In genomic region chr2:113212245-113213060, GRCh38 we compare ENCODE assay signal across 10 cellular contexts. TPM values are rescaled to one million over a fixed set of nuclear protein-coding genes. Genes with fewer than 3 reads are reported as not detected.
A peak's percentile ranks its signal among the peaks of the same experiment; 100 is the strongest.
DNase-seq lines count a peak whose midpoint lies in the region; ATAC-seq and TF ChIP-seq lines count a peak whose summit lies in the region.
"Had no signal": no experiment of that assay in that cellular context is flagged by ENCODE, and none has a peak within 500 bp of the region (broad histone marks: within the 10 kb centered on the region; RNA-seq: fewer than 3 reads in every experiment).

No MANE protein-coding gene starts in this region.

- no peaks in the 10 kb centered on the region for H3K9me3 ChIP-seq in neuronal stem cell (replicated peaks in 1 of 2; ENCODE audit: control insufficient read depth in 2 of 2, insufficient read depth in 1 of 2, low read depth in 1 of 2, low read length in 2 of 2)

- no peaks in the 10 kb centered on the region for H3K36me3 ChIP-seq in neuronal stem cell (replicated peaks in 1 of 2; ENCODE audit: control insufficient read depth in 2 of 2, insufficient read depth in 2 of 2, low read length in 2 of 2)

- H3K27ac ChIP-seq in foreskin keratinocyte (peak overlapping the region; percentile 82), neuronal stem cell (replicated peaks; ENCODE audit: low read length) (no peak overlapping the region)

- peak overlapping the region; percentile 31 for H3K14ac ChIP-seq in neuronal stem cell (ENCODE audit: low read length)

- no CpG with 5 or more reads among the region's 26 CpGs for WGBS in neuronal stem cell (ENCODE audit: extremely low coverage in 2 of 2, insufficient read length in 2 of 2, insufficient replicate concordance in 1 of 2), 2 donors

- H3K79me1 ChIP-seq in neuronal stem cell (ENCODE audit: low read depth, low read length), result no peaks in the 10 kb centered on the region

- H2BK120ac ChIP-seq in neuronal stem cell (ENCODE audit: low read depth, low read length), result peak overlapping the region; percentile 74

- peak overlapping the region; percentile 46 for H2AFZ ChIP-seq in neuronal stem cell (ENCODE audit: low read length)

- no peaks in the 10 kb centered on the region for H3K27me3 ChIP-seq in foreskin keratinocyte
- no peaks in the 10 kb centered on the region for H3K27me3 ChIP-seq in neuronal stem cell (ENCODE audit: control insufficient read depth in 3 of 3, insufficient read depth in 3 of 3, low read depth in 1 of 3, low read length in 3 of 3)

- H3K4me2 ChIP-seq in neuronal stem cell (ENCODE audit: insufficient read depth, low read length, poor library complexity, severe bottlenecking), result no peak overlapping the region

- DNase-seq in A172 (ENCODE audit: low spot score) (peak; percentile 47), NCI-H2227 (lab: John Stamatoyannopoulos, UW; ENCODE audit: unreplicated experiment) (peak; percentile 62), foreskin keratinocyte (no peak), neuronal stem cell (ENCODE audit: low spot score) (no peak)
- no peak for DNase-seq in activated CD4-positive, alpha-beta T cell treated with anti-CD3 and anti-CD28 coated beads for 4 hours
- no peak for DNase-seq in activated effector memory CD4-positive, alpha-beta T cell treated with anti-CD3 and anti-CD28 coated beads, Interleukin-2, amount 50 U/mL, for 16 hours
- DNase-seq: CD4-positive, alpha-beta T cell; SHP77 treated with DMSO at 0.1 percent for 48 hours had no signal

- H3K23ac ChIP-seq in neuronal stem cell (ENCODE audit: low read depth, low read length, poor library complexity), result peak overlapping the region; percentile 67

- H3K4ac ChIP-seq in neuronal stem cell (ENCODE audit: low read length), result no peak overlapping the region

- H3K4me1 ChIP-seq in foreskin keratinocyte, result peaks cover 20% of the 10 kb centered on the region
- H3K4me1 ChIP-seq in neuronal stem cell (ENCODE audit: control insufficient read depth in 2 of 2, insufficient read depth in 1 of 2, low read depth in 1 of 2, low read length in 2 of 2), result peaks cover 13 to 15% of the 10 kb centered on the region in 2 donors

- H2AK5ac ChIP-seq in neuronal stem cell (ENCODE audit: low read depth, low read length), result peak overlapping the region; percentile 66

- no peak overlapping the region for H4K8ac ChIP-seq in neuronal stem cell (ENCODE audit: low read depth, low read length)

- H3K18ac ChIP-seq in neuronal stem cell (ENCODE audit: low read length), result peak overlapping the region; percentile 91

- H3K4me3 ChIP-seq in neuronal stem cell (ENCODE audit: low read length in 2 of 2), result no peak overlapping the region

- TF ChIP-seq CTCF in foreskin keratinocyte (conservative IDR thresholded peaks at IDR 0.05), result no peak

- H2BK12ac ChIP-seq in neuronal stem cell (ENCODE audit: low read length), result no peak overlapping the region

- ATAC-seq in foreskin keratinocyte, result no peak
- ATAC-seq in GM19324 (IDR thresholded peaks at IDR 0.05; ENCODE audit: low FRiP score, unreplicated experiment), result no peak
- no peak for ATAC-seq in GM19023 (IDR thresholded peaks at IDR 0.05; ENCODE audit: unreplicated experiment)

- peak overlapping the region; percentile 95 for H2BK15ac ChIP-seq in neuronal stem cell (ENCODE audit: low read length)

- H4K91ac ChIP-seq in neuronal stem cell (ENCODE audit: low read depth, low read length, poor library complexity), result peak overlapping the region; percentile 1

- H2BK5ac ChIP-seq in neuronal stem cell (ENCODE audit: low read length), result no peak overlapping the region

- peak overlapping the region; percentile 63 for H3K9ac ChIP-seq in neuronal stem cell (ENCODE audit: low read depth, low read length, poor library complexity)

RNA-seq across cellular contexts. Expression of gene PSD4, which starts 38.7 kb away (rescaled TPM):
- 10.0 and 10.2 TPM in 2 replicates for total RNA-seq in A172 (2014; rRNA removed; shearing (Covaris generic))
- 34.4 and 38.2 TPM in 2 replicates for total RNA-seq in foreskin keratinocyte
- 22.8 and 24.8 TPM in 2 replicates for polyA plus RNA-seq in foreskin keratinocyte
- 0.52 TPM for polyA plus RNA-seq in neuronal stem cell (2013, experiment 1 of 2)
- polyA plus RNA-seq in neuronal stem cell (2013, experiment 2 of 2), result 0.78 TPM

Comparison
In these comparisons a context has a peak if more than half of its experiments do, and no peak if none do; other contexts are left out.
1. DNase-seq: peak in A172 (single experiment) and NCI-H2227 (single experiment); none in foreskin keratinocyte (0 of 2), neuronal stem cell (single experiment), activated CD4-positive, alpha-beta T cell treated with anti-CD3 and anti-CD28 coated beads for 4 hours (0 of 2) and activated effector memory CD4-positive, alpha-beta T cell treated with anti-CD3 and anti-CD28 coated beads, Interleukin-2, amount 50 U/mL, for 16 hours (single experiment).